Comparison of ENCODE assay signal across 13 cellular contexts in genomic region chr5:77168884-77169254, GRCh38. TPM values are rescaled to one million over a fixed set of nuclear protein-coding genes. Genes with fewer than 3 reads are reported as not detected.
DNase-seq lines count a peak whose midpoint lies in the region; ATAC-seq, FAIRE-seq and TF ChIP-seq lines count a peak whose summit lies in the region.
"Had no signal": no experiment of that assay in that cellular context is flagged by ENCODE, and none has a peak within 500 bp of the region (broad histone marks: within the 10 kb centered on the region; RNA-seq: fewer than 3 reads in every experiment).

No MANE protein-coding gene starts in this region.

- no TSS peak for BruUV-seq in OCI-LY7 (replicated peaks; lab: Mats Ljungman, UMichigan)

- ATAC-seq in A549, result no peak
- ATAC-seq in GM21786 (IDR thresholded peaks at IDR 0.05; ENCODE audit: unreplicated experiment), result no peak
- ATAC-seq: naive thymus-derived CD4-positive, alpha-beta T cell had no signal

- TF ChIP-seq RAD21 in A549 (conservative IDR thresholded peaks at IDR 0.05 in 1 of 2, IDR thresholded peaks at IDR 0.05 in 1 of 2), result no peak

- POLR2A ChIA-PET in A549 (lab: Yijun Ruan, JAX), result interaction anchor here (0.8 to 2.0 kb wide), 4 partner anchors 41 to 323 kb away, joined by 3 to 9 read pairs (median 5); partner anchors contain the start of genes PDE8B and WDR41
- POLR2A ChIA-PET in HEK293T (lab: Yijun Ruan, JAX), result no interaction called here
- POLR2A ChIA-PET in OCI-LY7 (lab: Charles Lee), result interaction anchor here (0.7 to 0.9 kb wide), 3 partner anchors 14 to 290 kb away, joined by 3 read pairs; no protein-coding TSS in a partner anchor

- TF ChIP-seq CTCF in A549 (IDR thresholded peaks at IDR 0.05), result no peak
- no peak for TF ChIP-seq CTCF in lower leg skin (IDR thresholded peaks at IDR 0.05)
- TF ChIP-seq CTCF in OCI-LY7 (conservative IDR thresholded peaks at IDR 0.05; ENCODE audit: low read length), result no peak

- H3K36me3 ChIP-seq in OCI-LY7 (ENCODE audit: insufficient read depth, low read length), result no peaks in the 10 kb centered on the region

- no peak overlapping the region for H2AFZ ChIP-seq in OCI-LY7 (ENCODE audit: low read length)

- peak; percentile 68 for FAIRE-seq in A549 (lab: Jason Lieb, UNC)

- 9% methylated on average over 3 of the region's 3 CpGs for WGBS in A549 (ENCODE audit: missing lambda C conversion rate)
- 38 to 41% methylated on average over 3 of the region's 3 CpGs for WGBS in lower leg skin, 2 donors

- TF ChIP-seq EP300 in A549 (IDR thresholded peaks at IDR 0.05), result peak in 1 of 2 experiments; percentile 39; a peak in 2 of 5 replicates

- H3K9me3 ChIP-seq in A549 (no peaks in the 10 kb centered on the region), OCI-LY7 (ENCODE audit: low read length) (no peaks in the 10 kb centered on the region)
- H3K9me3 ChIP-seq: testis had no signal

- H3K9me2 ChIP-seq in OCI-LY7 (ENCODE audit: insufficient read depth, low read length), result no peaks in the 10 kb centered on the region

- H3K79me2 ChIP-seq in OCI-LY7 (ENCODE audit: insufficient read depth, low read depth, low read length), result no peaks in the 10 kb centered on the region

- peak overlapping the region; percentile 91 to 96 for H3K27ac ChIP-seq in A549
- peak overlapping the region; percentile 83 for H3K27ac ChIP-seq in angular gyrus (ENCODE audit: low read depth, low read length)
- H3K27ac ChIP-seq in OCI-LY7 (ENCODE audit: low read depth, low read length, poor library complexity, severe bottlenecking), result no peak overlapping the region
- H3K27ac ChIP-seq: testis had no signal

- CTCF ChIA-PET in A549 (lab: Yijun Ruan, JAX), result interaction anchor here (0.7 to 3.3 kb wide), 15 partner anchors 11 to 324 kb away, joined by 3 to 20 read pairs (median 3); partner anchors contain the start of gene WDR41
- CTCF ChIA-PET in HEK293T (lab: Yijun Ruan, JAX), result no interaction called here
- CTCF ChIA-PET in OCI-LY7 (lab: Charles Lee; ENCODE audit: unreplicated experiment), result no interaction called here

- H3K4me2 ChIP-seq in A549 (peak overlapping the region; percentile 81), OCI-LY7 (ENCODE audit: low read length) (no peak overlapping the region)

- H3K4me1 ChIP-seq in A549 (peaks cover 62% of the 10 kb centered on the region), OCI-LY7 (ENCODE audit: insufficient read depth, low read length, poor library complexity, severe bottlenecking) (no peaks in the 10 kb centered on the region)

- intact Hi-C loops in lower leg skin (cut with DNase I; ENCODE audit: low total_unique reads) (no loop called here), OCI-LY7 (cut with micrococcal nuclease; ENCODE audit: unreplicated experiment) (no loop called here)

- H4K20me1 ChIP-seq in OCI-LY7 (ENCODE audit: insufficient read depth, low read length), result no peaks in the 10 kb centered on the region

- DNase-seq in A549 (ENCODE audit: low read depth in 1 of 2, low spot score in 1 of 2) (peak; percentile 36 to 80), HEK293T (ENCODE audit: extremely low spot score) (peak; percentile 32), lower leg skin (ENCODE audit: low spot score in 2 of 2) (peak; percentile 44 to 90), SKM-1 (lab: John Stamatoyannopoulos, UW; ENCODE audit: unreplicated experiment) (no peak), HuH-7 (ENCODE audit: low spot score) (no peak), OCI-LY7 (ENCODE audit: low spot score) (no peak)
- DNase-seq: central memory CD4-positive, alpha-beta T cell; H9; naive thymus-derived CD4-positive, alpha-beta T cell; T-helper 2 cell had no signal

- H3K4me3 ChIP-seq in A549 (no peak overlapping the region), lower leg skin (ENCODE audit: low read depth, poor library complexity, severe bottlenecking) (no peak overlapping the region), OCI-LY7 (ENCODE audit: low read depth, low read length, poor library complexity, severe bottlenecking) (no peak overlapping the region)
- H3K4me3 ChIP-seq: testis had no signal

- TF ChIP-seq POLR2A in A549 (IDR thresholded peaks at IDR 0.05; ENCODE audit: low read length) (no peak), lower leg skin (IDR thresholded peaks at IDR 0.05) (no peak)

TF ChIP-seq in A549, 52 proteins besides CTCF, POLR2A, EP300 and RAD21 (continues in another document):
- TF ChIP-seq GATA3 (IDR thresholded peaks at IDR 0.05; ENCODE audit: borderline replicate concordance), result peak; percentile 84
- TF ChIP-seq JUNB (IDR thresholded peaks at IDR 0.05), result no peak
- TF ChIP-seq BHLHE40 (IDR thresholded peaks at IDR 0.05; ENCODE audit: low read depth, low read length), result no peak
- TF ChIP-seq ATOH8 (CRISPR knock-in tag; IDR thresholded peaks at IDR 0.05; ENCODE audit: low read depth), result no peak
- TF ChIP-seq HDAC2 (IDR thresholded peaks at IDR 0.05), result no peak
- TF ChIP-seq CBX8 (IDR thresholded peaks at IDR 0.05), result no peak
- 0 out of 2 replicates have a peak, but pooled peaks have one; percentile 21 for TF ChIP-seq HOXB5 (CRISPR knock-in tag; IDR thresholded peaks at IDR 0.05)
- no peak for TF ChIP-seq FOSL2 (IDR thresholded peaks at IDR 0.05)
- TF ChIP-seq FOSL2 (CRISPR knock-in tag; IDR thresholded peaks at IDR 0.05), result no peak
- no peak for TF ChIP-seq EHMT2 (IDR thresholded peaks at IDR 0.05; ENCODE audit: low read depth)

TF ChIP-seq in HEK293T, 16 proteins besides CTCF, POLR2A, EP300 and RAD21:
- TF ChIP-seq TARDBP (IDR thresholded peaks at IDR 0.05), result no peak
- no peak for TF ChIP-seq L3MBTL2 (conservative IDR thresholded peaks at IDR 0.05)
- no peak for TF ChIP-seq ARNT (IDR thresholded peaks at IDR 0.05)

RNA-seq across cellular contexts. Expression of gene PDE8B, which starts 41.6 kb away (rescaled TPM):
- 2.0 and 2.2 TPM in 2 replicates for polyA plus RNA-seq in A549 (2011; rRNA removed)
- polyA plus RNA-seq in A549 (2012; cell fraction: cytosol; rRNA removed), result 0.62 and 0.92 TPM in 2 replicates
- 1.7 and 2.5 TPM in 2 replicates for polyA plus RNA-seq in A549 (2012; cell fraction: nucleus; rRNA removed)
- polyA plus RNA-seq in A549 (2017; fragmentation: RNase III; extraction: RNeasy Plus Mini Kit Qiagen cat#74134 plus additional on column Dnase treatment), result 2.8 to 4.0 TPM (median 2.9 TPM) in 3 replicates
- polyA minus RNA-seq in A549 (2011; rRNA and poly(A)+ RNA removed), result 1.9 and 2.1 TPM in 2 replicates
- total RNA-seq in lower leg skin, result 1 to 10 TPM; 2.3 to 4.5 (median 2.6) TPM
- total RNA-seq in OCI-LY7 (2014; rRNA removed; shearing (Covaris generic)), result 0.22 TPM in 1 of 2 replicates, not detected in the other
- 0.21 and 0.50 TPM in 2 replicates for total RNA-seq in OCI-LY7 (2022)

Comparison
In these comparisons a context has a peak if more than half of its experiments do, and no peak if none do; other contexts are left out.
1. DNase-seq: peak in A549 (2 of 2), HEK293T (single experiment) and lower leg skin (2 of 2); none in SKM-1 (single experiment), HuH-7 (single experiment) and OCI-LY7 (single experiment).